29 cellular contexts compared by ENCODE assay signal in the genomic region with DNA sequence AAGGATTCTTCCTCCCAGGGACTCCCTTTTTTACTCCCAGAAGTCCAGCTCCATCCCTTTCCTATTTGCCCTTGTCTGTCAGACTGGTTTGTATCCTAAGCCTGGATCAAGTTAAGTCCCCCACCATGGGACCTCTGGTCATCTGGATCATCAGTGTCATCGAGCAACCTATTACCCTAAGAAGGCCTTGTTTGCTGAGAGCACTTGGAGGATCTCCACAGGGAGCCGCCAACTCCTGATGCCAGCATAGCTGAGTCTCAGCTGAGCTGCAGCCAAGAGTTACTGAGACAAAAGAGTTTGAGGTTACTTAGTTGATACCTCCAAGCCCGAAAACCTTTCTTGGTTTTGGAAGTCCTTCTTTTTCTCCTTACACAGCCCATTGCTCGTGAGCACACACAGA. TPM values are rescaled to one million over a fixed set of nuclear protein-coding genes. Genes with fewer than 3 reads are reported as not detected.
"Had no signal": no experiment of that assay in that cellular context is flagged by ENCODE, and none has a peak within 500 bp of the region (broad histone marks: within the 10 kb centered on the region; RNA-seq: fewer than 3 reads in every experiment).

No MANE protein-coding gene starts in this region.

- H3K27ac ChIP-seq: hepatocyte, left lung, lower lobe of right lung, neutrophil, parathyroid adenoma, right atrium auricular region, right lobe of liver, tibial nerve, uterus had no signal

- H3K4me3 ChIP-seq: hepatocyte, left lung, lower lobe of right lung, right atrium auricular region, right lobe of liver, smooth muscle cell, tibial nerve, uterus had no signal

- H3K9me3 Mint-ChIP-seq: naive thymus-derived CD8-positive, alpha-beta T cell; nephron; neural crest cell; stimulated activated memory B cell treated with anti-CD40 and anti-IgM and Interleukin-4, amounts not matched to agents 10 μg/mL and 1 μg/mL and 100 μg/mL, for 72 hours; stimulated activated naive CD8-positive, alpha-beta T cell treated with anti-CD3 and anti-CD28 coated beads, Interleukin-15, amount 100 ng/mL, for 72 hours; type B pancreatic cell had no signal

- ATAC-seq: left colon; left lung; lower lobe of right lung; naive thymus-derived CD8-positive, alpha-beta T cell; right lobe of liver; stimulated activated memory B cell treated with anti-CD40 and anti-IgM and Interleukin-4, amounts not matched to agents 10 μg/mL and 1 μg/mL and 100 μg/mL, for 72 hours; stimulated activated naive CD8-positive, alpha-beta T cell treated with anti-CD3 and anti-CD28 coated beads, Interleukin-15, amount 100 ng/mL, for 72 hours had no signal

- H3K79me2 ChIP-seq: hepatocyte, parathyroid adenoma had no signal

- H3K9me3 ChIP-seq: left lung, lower lobe of right lung, neutrophil, right atrium auricular region, right lobe of liver, tibial nerve, uterus had no signal

- H3K4me3 Mint-ChIP-seq: naive thymus-derived CD8-positive, alpha-beta T cell; nephron; neural crest cell; stimulated activated memory B cell treated with anti-CD40 and anti-IgM and Interleukin-4, amounts not matched to agents 10 μg/mL and 1 μg/mL and 100 μg/mL, for 72 hours; stimulated activated naive CD8-positive, alpha-beta T cell treated with anti-CD3 and anti-CD28 coated beads, Interleukin-15, amount 100 ng/mL, for 72 hours; type B pancreatic cell had no signal

- H2AFZ ChIP-seq: hepatocyte, parathyroid adenoma had no signal

- H3K4me2 ChIP-seq: hepatocyte, smooth muscle cell had no signal

- H3K4me1 ChIP-seq: left lung, parathyroid adenoma, right lobe of liver, tibial nerve, uterus had no signal

- H3K36me3 Mint-ChIP-seq: naive thymus-derived CD8-positive, alpha-beta T cell; stimulated activated memory B cell treated with anti-CD40 and anti-IgM and Interleukin-4, amounts not matched to agents 10 μg/mL and 1 μg/mL and 100 μg/mL, for 72 hours; type B pancreatic cell had no signal

- H3K36me3 ChIP-seq: left lung, lower lobe of right lung, neutrophil, right atrium auricular region, right lobe of liver, tibial nerve, uterus had no signal

- H3K27me3 ChIP-seq: hepatocyte, left lung, right atrium auricular region, right lobe of liver, tibial nerve, uterus had no signal

- DNase-seq: kidney; left colon; left lung; lower lobe of right lung; mammary epithelial cell; mesenchymal stem cell; naive thymus-derived CD8-positive, alpha-beta T cell; occipital lobe; right lobe of liver; stimulated activated CD4-positive, alpha-beta T cell treated with anti-CD3 and anti-CD28 coated beads, Interleukin-1b, Interleukin-23, amount 100 ng/mL, for 48 hours; stimulated activated CD4-positive, alpha-beta T cell treated with anti-CD3 and anti-CD28 coated beads, Interleukin-2, amount 100 ng/mL, for 48 hours; stimulated activated CD4-positive, alpha-beta T cell treated with anti-CD3 and anti-CD28 coated beads, Interleukin-4, amount 100 ng/mL, for 4 hours; stimulated activated CD8-positive, alpha-beta memory T cell treated with anti-CD3 and anti-CD28 coated beads, Interleukin-4, amount 100 ng/mL, for 48 hours; stimulated activated naive CD4-positive, alpha-beta T cell treated with Interleukin-2 at 50 U/mL for 16 hours; stimulated activated naive CD8-positive, alpha-beta T cell treated with anti-CD3 and anti-CD28 coated beads, Interleukin-15, amount 100 ng/mL, for 72 hours; substantia nigra; uterus had no signal

- H3K27ac Mint-ChIP-seq: nephron; stimulated activated memory B cell treated with anti-CD40 and anti-IgM and Interleukin-4, amounts not matched to agents 10 μg/mL and 1 μg/mL and 100 μg/mL, for 72 hours; type B pancreatic cell had no signal

RNA-seq across cellular contexts. Expression of gene DAPP1, which starts 10.1 kb away (rescaled TPM):
- total RNA-seq: neural crest cell, osteocyte, pulmonary artery endothelial cell had no signal
